Comparison of ENCODE assay signal across 1 cellular context in genomic region chr6:2378891-2379652, GRCh38.
TF ChIP-seq lines count a peak whose summit lies in the region.

No MANE protein-coding gene starts in this region.

TF ChIP-seq in A549, 52 proteins besides CTCF, POLR2A, EP300 and RAD21 (continued from another document):
- TF ChIP-seq HMGXB4 (CRISPR knock-in tag; IDR thresholded peaks at IDR 0.05; ENCODE audit: borderline replicate concordance) (no peak), TP53 (CRISPR knock-in tag; IDR thresholded peaks at IDR 0.05) (no peak), RCOR1 (IDR thresholded peaks at IDR 0.05; ENCODE audit: low read depth, low read length) (no peak), ZSCAN20 (CRISPR knock-in tag; IDR thresholded peaks at IDR 0.05) (no peak)
